In genomic region chr1:54272772-54273091, GRCh38 we compare ENCODE assay signal across 11 cellular contexts.
A peak's percentile ranks its signal among the peaks of the same experiment; 100 is the strongest.
DNase-seq lines count a peak whose midpoint lies in the region; ATAC-seq and TF ChIP-seq lines count a peak whose summit lies in the region.
"Had no signal": no experiment of that assay in that cellular context is flagged by ENCODE, and none has a peak within 500 bp of the region (broad histone marks: within the 10 kb centered on the region; RNA-seq: fewer than 3 reads in every experiment).

No MANE protein-coding gene starts in this region.

- H3K36me3 Mint-ChIP-seq in endodermal cell (ENCODE audit: low read depth) (peaks cover 58% of the 10 kb centered on the region), neural crest cell (ENCODE audit: low read depth) (peaks cover 2% of the 10 kb centered on the region)

- ATAC-seq in heart right ventricle (peak in 1 of 8 donors; percentile 31), left cardiac atrium (no peak), GM18909 (IDR thresholded peaks at IDR 0.05; ENCODE audit: poor library complexity, unreplicated experiment) (no peak), HG02981 (IDR thresholded peaks at IDR 0.05; ENCODE audit: unreplicated experiment) (no peak)

- H3K36me3 ChIP-seq in heart right ventricle (no peaks in the 10 kb centered on the region), endodermal cell (ENCODE audit: control insufficient read depth, insufficient read depth, low read length) (peaks cover 66% of the 10 kb centered on the region), uterus (no peaks in the 10 kb centered on the region)

- peaks cover 47 to 89% (median 64%) of the 10 kb centered on the region in 9 donors for H3K4me1 ChIP-seq in heart right ventricle
- H3K4me1 ChIP-seq in endodermal cell (ENCODE audit: control insufficient read depth, insufficient read depth, low read length): peaks cover 35% of the 10 kb centered on the region
- peaks cover 36 to 37% of the 10 kb centered on the region in 2 donors for H3K4me1 ChIP-seq in uterus

- H3K27ac Mint-ChIP-seq in endodermal cell: peak overlapping the region; percentile 85
- H3K27ac Mint-ChIP-seq in neural crest cell (ENCODE audit: unreplicated experiment): peak overlapping the region; percentile 94

- peak overlapping the region in 9 of 10 donors; percentile 46 to 91 (median 89) for H3K27ac ChIP-seq in heart right ventricle
- peak overlapping the region; percentile 98 for H3K27ac ChIP-seq in endodermal cell (ENCODE audit: low read depth, low read length)
- H3K27ac ChIP-seq in uterus: peak overlapping the region; percentile 85 to 95
- H3K27ac ChIP-seq: KMS-11 had no signal

- no peak overlapping the region for H3K9ac ChIP-seq in endodermal cell (ENCODE audit: extremely low read depth, low read length, poor library complexity, severe bottlenecking)
- H3K9ac ChIP-seq: KMS-11 had no signal

- peak in 1 of 9 donors; percentile 51 for TF ChIP-seq CTCF in heart right ventricle (IDR thresholded peaks at IDR 0.05)
- no peak for TF ChIP-seq CTCF in endodermal cell (conservative IDR thresholded peaks at IDR 0.05)
- TF ChIP-seq CTCF in neural crest cell (conservative IDR thresholded peaks at IDR 0.05): no peak
- no peak for TF ChIP-seq CTCF in uterus (IDR thresholded peaks at IDR 0.05)

- H3K4me1 Mint-ChIP-seq in endodermal cell: peaks cover 53% of the 10 kb centered on the region
- H3K4me1 Mint-ChIP-seq in neural crest cell: peaks cover 51% of the 10 kb centered on the region

- H3K9me3 Mint-ChIP-seq in endodermal cell (no peaks in the 10 kb centered on the region), neural crest cell (no peaks in the 10 kb centered on the region)

- H3K27me3 ChIP-seq in heart right ventricle (no peaks in the 10 kb centered on the region), endodermal cell (ENCODE audit: control insufficient read depth, insufficient read depth, low read length, poor library complexity, severe bottlenecking) (no peaks in the 10 kb centered on the region), uterus (no peaks in the 10 kb centered on the region)

- DNase-seq in heart right ventricle: no peak
- no peak for DNase-seq in left cardiac atrium
- no peak for DNase-seq in endodermal cell
- no peak for DNase-seq in neural crest cell (ENCODE audit: low read depth, low spot score)
- no peak for DNase-seq in uterus
- no peak for DNase-seq in COLO829 (ENCODE audit: low spot score)
- DNase-seq: activated CD8-positive, alpha-beta memory T cell treated with anti-CD3 and anti-CD28 coated beads, Interleukin-2, amount 50 U/mL, for 48 hours; T-helper 1 cell had no signal

- TF ChIP-seq POLR2A in uterus (IDR thresholded peaks at IDR 0.05): no peak

- H3K4me3 ChIP-seq in heart right ventricle (no peak overlapping the region), endodermal cell (ENCODE audit: low read length) (no peak overlapping the region), uterus (no peak overlapping the region)

- H3K4me3 Mint-ChIP-seq in endodermal cell: no peak overlapping the region
- peak overlapping the region; percentile 63 for H3K4me3 Mint-ChIP-seq in neural crest cell

- 74 to 89% methylated on average over 4 of the region's 4 CpGs for WGBS in heart right ventricle, 2 donors
- 46 to 90% methylated on average over 2 to 4 of the region's 4 CpGs for WGBS in endodermal cell (ENCODE audit: insufficient coverage in 1 of 2, insufficient read length in 1 of 2), 2 experiments

- H3K9me3 ChIP-seq in heart right ventricle (no peaks in the 10 kb centered on the region), endodermal cell (ENCODE audit: control insufficient read depth, low read length) (no peaks in the 10 kb centered on the region), uterus (no peaks in the 10 kb centered on the region)

- H3K27me3 Mint-ChIP-seq in endodermal cell (ENCODE audit: insufficient read depth): no peaks in the 10 kb centered on the region
- no peaks in the 10 kb centered on the region for H3K27me3 Mint-ChIP-seq in neural crest cell (ENCODE audit: low read depth)

- intact Hi-C loops in heart right ventricle (cut with DNase I): loop anchor here in 4 of 10 donors (5.0 to 10.0 kb wide), 3 partner anchors 55 to 132 kb away; partner anchors contain the start of gene SSBP3 (in 2 of the 4)
- intact Hi-C loops in left cardiac atrium (cut with DNase I): loop anchor here (10.0 kb wide), 3 partner anchors 68 to 148 kb away; partner anchors contain the start of genes SSBP3 (in 2 of the 2), CYB5RL (in 1 of the 2) and MRPL37 (in 1 of the 2)
- intact Hi-C loops in uterus (cut with DNase I; ENCODE audit: low total_unique reads): loop anchor here (5.0 to 10.0 kb wide), 3 partner anchors 52 to 215 kb away; partner anchors contain the start of gene SSBP3
